ENCODE assay signal across 1 cellular context in genomic region chr18:69958422-69958821, GRCh38.
A peak's percentile ranks its signal among the peaks of the same experiment; 100 is the strongest.
TF ChIP-seq lines count a peak whose summit lies in the region.

No MANE protein-coding gene starts in this region.

TF ChIP-seq in GM12878, 131 proteins besides CTCF, POLR2A, EP300 and RAD21 (continued from another document):
- TF ChIP-seq ZNF687 (IDR thresholded peaks at IDR 0.05), result peak; percentile 20; the same call in 1 of the 2 replicates
- TF ChIP-seq NR2F1 (conservative IDR thresholded peaks at IDR 0.05), result no peak
- TF ChIP-seq ZZZ3 (IDR thresholded peaks at IDR 0.05; ENCODE audit: control insufficient read depth, insufficient read length, low read depth), result no peak
- no peak for TF ChIP-seq SMAD5 (IDR thresholded peaks at IDR 0.05; ENCODE audit: low read depth)
- no peak for TF ChIP-seq ZNF217 (IDR thresholded peaks at IDR 0.05)
TF ChIP-seq in GM12878: peak in this region for 20.
